8 cellular contexts compared by ENCODE assay signal in genomic region chr11:47981667-47982404, GRCh38. TPM values are rescaled to one million over a fixed set of nuclear protein-coding genes. Genes with fewer than 3 reads are reported as not detected.
A peak's percentile ranks its signal among the peaks of the same experiment; 100 is the strongest.
DNase-seq lines count a peak whose midpoint lies in the region; ATAC-seq, FAIRE-seq and TF ChIP-seq lines count a peak whose summit lies in the region.

No MANE protein-coding gene starts in this region.

- no peaks in the 10 kb centered on the region for H3K27me3 ChIP-seq in endothelial cell of umbilical vein (ENCODE audit: control insufficient read depth in 2 of 2, insufficient read depth in 2 of 2, low read length in 2 of 2)
- H3K27me3 ChIP-seq in neuron (ENCODE audit: insufficient read depth, low read length), result no peaks in the 10 kb centered on the region

- H3K9ac ChIP-seq in endothelial cell of umbilical vein (replicated peaks; ENCODE audit: extremely low read depth, insufficient read depth, low read length), result no peak overlapping the region

- BruUV-seq in endothelial cell of umbilical vein (replicated peaks; lab: Mats Ljungman, UMichigan), result no TSS peak

- DNase-seq in GM12864 (ENCODE audit: low read depth), result no peak
- peak; percentile 25 for DNase-seq in OCI-M1 (lab: John Stamatoyannopoulos, UW)
- DNase-seq in endothelial cell of umbilical vein (ENCODE audit: low read depth, low spot score), result no peak
- no peak for DNase-seq in HTR-8/SVneo (ENCODE audit: insufficient read length, low spot score)
- no peak for DNase-seq in stimulated activated CD4-positive, alpha-beta T cell treated with anti-CD3 and anti-CD28 coated beads, Interleukin-1b, Interleukin-23, amount 100 ng/mL, for 48 hours

- FAIRE-seq in endothelial cell of umbilical vein (lab: Jason Lieb, UNC) (peak; percentile 76), HTR-8/SVneo (lab: Jason Lieb, UNC) (no peak)

- no peaks in the 10 kb centered on the region for H3K9me3 ChIP-seq in endothelial cell of umbilical vein (replicated peaks; ENCODE audit: control insufficient read depth, insufficient read depth, low read length)
- H3K9me3 ChIP-seq in neuron (ENCODE audit: low read length), result no peaks in the 10 kb centered on the region

- ATAC-seq in GM19328 (IDR thresholded peaks at IDR 0.05; ENCODE audit: unreplicated experiment) (no peak), HG02642 (IDR thresholded peaks at IDR 0.05; ENCODE audit: poor library complexity, unreplicated experiment) (no peak)

- H2AFZ ChIP-seq in endothelial cell of umbilical vein (ENCODE audit: low read depth, low read length) (peak overlapping the region; percentile 60), neuron (ENCODE audit: low read depth, low read length) (peak overlapping the region; percentile 44)

- H3K36me3 ChIP-seq in endothelial cell of umbilical vein (ENCODE audit: control insufficient read depth in 2 of 2, extremely low read depth in 1 of 2, insufficient read depth in 2 of 2, low read length in 2 of 2) (no peaks in the 10 kb centered on the region), neuron (ENCODE audit: insufficient read depth, low read length) (no peaks in the 10 kb centered on the region)

- H3K4me3 ChIP-seq in GM12864 (ENCODE audit: low read depth, low read length) (peak overlapping the region; percentile 64), endothelial cell of umbilical vein (replicated peaks in 1 of 3; ENCODE audit: insufficient read depth in 1 of 3, low read depth in 1 of 3, low read length in 3 of 3) (peak overlapping the region; percentile 56 to 81 (median 62)), neuron (ENCODE audit: low read length) (peak overlapping the region; percentile 60)

- no peaks in the 10 kb centered on the region for H3K9me1 ChIP-seq in endothelial cell of umbilical vein (replicated peaks; ENCODE audit: control insufficient read depth, extremely low read depth, insufficient read depth, low read length)

- intact Hi-C loops in endothelial cell of umbilical vein (cut with micrococcal nuclease), result loop anchor here (1.0 to 5.0 kb wide), 5 partner anchors 35 to 215 kb away; partner anchors contain the start of gene FNBP4

- no peak for TF ChIP-seq CTCF in GM12864 (IDR thresholded peaks at IDR 0.05; ENCODE audit: low read depth, low read length, missing control alignments)
- TF ChIP-seq CTCF in endothelial cell of umbilical vein (IDR thresholded peaks at IDR 0.05; ENCODE audit: extremely low read depth in 1 of 2, insufficient read depth in 1 of 2, low read depth in 1 of 2, low read length in 2 of 2), result no peak

- CTCF ChIA-PET in endothelial cell of umbilical vein (lab: Charles Lee), result no interaction called here

- peaks cover 6% of the 10 kb centered on the region for H3K79me2 ChIP-seq in endothelial cell of umbilical vein (ENCODE audit: control insufficient read depth, insufficient read depth, low read length)

- peaks cover 21% of the 10 kb centered on the region for H3K4me1 ChIP-seq in endothelial cell of umbilical vein (ENCODE audit: control insufficient read depth, extremely low read depth, insufficient read depth, low read length)
- H3K4me1 ChIP-seq in neuron (ENCODE audit: insufficient read depth, low read length), result peaks cover 9% of the 10 kb centered on the region

- TF ChIP-seq POLR2A in endothelial cell of umbilical vein (IDR thresholded peaks at IDR 0.05; ENCODE audit: low read depth, low read length), result no peak

- dilution Hi-C loops in endothelial cell of umbilical vein (cut with MboI; ENCODE audit: extremely low pct_ligation_motif_present, low sequenced_read_pairs), result no loop called here

- no peak overlapping the region for H3K27ac ChIP-seq in endothelial cell of umbilical vein (ENCODE audit: insufficient read depth, low read depth, low read length)

- H4K20me1 ChIP-seq in endothelial cell of umbilical vein (replicated peaks; ENCODE audit: control insufficient read depth, extremely low read depth, insufficient read depth, low read length), result no peaks in the 10 kb centered on the region

- H3K4me2 ChIP-seq in endothelial cell of umbilical vein (ENCODE audit: insufficient read depth, low read length), result peak overlapping the region; percentile 50

- POLR2A ChIA-PET in endothelial cell of umbilical vein (lab: Charles Lee), result no interaction called here

TF ChIP-seq in endothelial cell of umbilical vein, 7 proteins besides CTCF, POLR2A, EP300 and RAD21:
- TF ChIP-seq JUN (IDR thresholded peaks at IDR 0.05; ENCODE audit: borderline replicate concordance, insufficient read depth, insufficient read length, low read depth) (no peak), EZH2 (IDR thresholded peaks at IDR 0.05; ENCODE audit: borderline replicate concordance, low read depth, low read length, severe bottlenecking) (no peak), POLR2AphosphoS5 (IDR thresholded peaks at IDR 0.05; ENCODE audit: insufficient read depth, low read depth, low read length) (no peak), GATA2 (IDR thresholded peaks at IDR 0.05; ENCODE audit: insufficient read depth, insufficient read length, low read depth, low read length) (no peak), MYC (IDR thresholded peaks at IDR 0.05; ENCODE audit: low read depth, low read length) (no peak), MAX (IDR thresholded peaks at IDR 0.05; ENCODE audit: insufficient read depth, insufficient read length) (no peak), FOS (IDR thresholded peaks at IDR 0.05; ENCODE audit: borderline replicate concordance, insufficient read depth, low read length) (no peak)

RNA-seq across cellular contexts. Expression of gene PTPRJ, which starts 1.5 kb away (rescaled TPM):
- 7.7 and 8.8 TPM in 2 replicates for total RNA-seq in endothelial cell of umbilical vein
- polyA plus RNA-seq in endothelial cell of umbilical vein, result 2.3 and 3.1 TPM in 2 replicates
- 3.2 and 3.4 TPM in 2 replicates for polyA plus RNA-seq in endothelial cell of umbilical vein (2011; cell fraction: cytosol; rRNA removed)
- polyA plus RNA-seq in endothelial cell of umbilical vein (2011; cell fraction: nucleus; rRNA removed), result 5.8 and 6.2 TPM in 2 replicates
- 8.9 and 9.5 TPM in 2 replicates for polyA plus RNA-seq in endothelial cell of umbilical vein (2012)
- 7.1 and 10.1 TPM in 2 replicates for polyA minus RNA-seq in endothelial cell of umbilical vein
- polyA minus RNA-seq in endothelial cell of umbilical vein (2011; cell fraction: cytosol; rRNA and poly(A)+ RNA removed), result 14.0 TPM
- polyA minus RNA-seq in endothelial cell of umbilical vein (2011; cell fraction: nucleus; rRNA and poly(A)+ RNA removed), result 5.7 and 6.3 TPM in 2 replicates
